ENCODE assay signal across 2 cellular contexts in the genomic region with DNA sequence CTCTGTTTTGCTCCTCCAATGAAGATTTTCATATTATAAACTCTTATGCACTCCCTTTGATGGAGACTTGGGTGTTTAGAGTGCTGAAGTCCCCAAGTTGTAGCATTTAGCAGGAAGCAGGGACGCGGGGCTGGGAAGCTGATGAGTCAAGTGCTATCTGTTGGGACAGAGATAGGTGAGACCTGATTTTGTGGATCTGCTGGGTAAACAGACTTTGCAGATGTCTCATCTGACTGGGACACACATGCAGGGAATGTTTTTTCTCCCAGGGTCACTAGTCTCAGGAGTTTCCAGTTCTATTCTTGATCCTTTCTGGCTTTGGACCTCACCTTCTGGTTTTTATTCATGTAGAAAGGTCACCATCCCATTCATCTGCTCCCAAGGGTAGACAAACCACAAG.
TF ChIP-seq lines count a peak whose summit lies in the region.

No MANE protein-coding gene starts in this region.

TF ChIP-seq in SK-N-SH, 30 proteins besides CTCF, POLR2A, EP300 and RAD21 (continued from another document):
- TF ChIP-seq, protein P1, sequence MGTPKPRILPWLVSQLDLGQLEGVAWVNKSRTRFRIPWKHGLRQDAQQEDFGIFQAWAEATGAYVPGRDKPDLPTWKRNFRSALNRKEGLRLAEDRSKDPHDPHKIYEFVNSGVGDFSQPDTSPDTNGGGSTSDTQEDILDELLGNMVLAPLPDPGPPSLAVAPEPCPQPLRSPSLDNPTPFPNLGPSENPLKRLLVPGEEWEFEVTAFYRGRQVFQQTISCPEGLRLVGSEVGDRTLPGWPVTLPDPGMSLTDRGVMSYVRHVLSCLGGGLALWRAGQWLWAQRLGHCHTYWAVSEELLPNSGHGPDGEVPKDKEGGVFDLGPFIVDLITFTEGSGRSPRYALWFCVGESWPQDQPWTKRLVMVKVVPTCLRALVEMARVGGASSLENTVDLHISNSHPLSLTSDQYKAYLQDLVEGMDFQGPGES (IDR thresholded peaks at IDR 0.05; ENCODE audit: low read depth, low read length) = no peak
- TF ChIP-seq GABPA (IDR thresholded peaks at IDR 0.05; ENCODE audit: low read depth) (no peak), NFIC (IDR thresholded peaks at IDR 0.05; ENCODE audit: borderline replicate concordance) (no peak), EZH2phosphoT487 (IDR thresholded peaks at IDR 0.05; ENCODE audit: borderline replicate concordance, low read depth) (no peak), RCOR1 (IDR thresholded peaks at IDR 0.05; ENCODE audit: low read length) (no peak), GATA2 (CRISPR knock-in tag; IDR thresholded peaks at IDR 0.05) (no peak), ELF1 (IDR thresholded peaks at IDR 0.05) (no peak), MXI1 (IDR thresholded peaks at IDR 0.05; ENCODE audit: low read depth, low read length) (no peak), RFX5 (IDR thresholded peaks at IDR 0.05; ENCODE audit: low read length) (no peak)
- TF ChIP-seq, protein P2, sequence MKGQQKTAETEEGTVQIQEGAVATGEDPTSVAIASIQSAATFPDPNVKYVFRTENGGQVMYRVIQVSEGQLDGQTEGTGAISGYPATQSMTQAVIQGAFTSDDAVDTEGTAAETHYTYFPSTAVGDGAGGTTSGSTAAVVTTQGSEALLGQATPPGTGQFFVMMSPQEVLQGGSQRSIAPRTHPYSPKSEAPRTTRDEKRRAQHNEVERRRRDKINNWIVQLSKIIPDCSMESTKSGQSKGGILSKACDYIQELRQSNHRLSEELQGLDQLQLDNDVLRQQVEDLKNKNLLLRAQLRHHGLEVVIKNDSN (IDR thresholded peaks at IDR 0.05; ENCODE audit: borderline replicate concordance, low read depth) = no peak
- TF ChIP-seq, protein P3, sequence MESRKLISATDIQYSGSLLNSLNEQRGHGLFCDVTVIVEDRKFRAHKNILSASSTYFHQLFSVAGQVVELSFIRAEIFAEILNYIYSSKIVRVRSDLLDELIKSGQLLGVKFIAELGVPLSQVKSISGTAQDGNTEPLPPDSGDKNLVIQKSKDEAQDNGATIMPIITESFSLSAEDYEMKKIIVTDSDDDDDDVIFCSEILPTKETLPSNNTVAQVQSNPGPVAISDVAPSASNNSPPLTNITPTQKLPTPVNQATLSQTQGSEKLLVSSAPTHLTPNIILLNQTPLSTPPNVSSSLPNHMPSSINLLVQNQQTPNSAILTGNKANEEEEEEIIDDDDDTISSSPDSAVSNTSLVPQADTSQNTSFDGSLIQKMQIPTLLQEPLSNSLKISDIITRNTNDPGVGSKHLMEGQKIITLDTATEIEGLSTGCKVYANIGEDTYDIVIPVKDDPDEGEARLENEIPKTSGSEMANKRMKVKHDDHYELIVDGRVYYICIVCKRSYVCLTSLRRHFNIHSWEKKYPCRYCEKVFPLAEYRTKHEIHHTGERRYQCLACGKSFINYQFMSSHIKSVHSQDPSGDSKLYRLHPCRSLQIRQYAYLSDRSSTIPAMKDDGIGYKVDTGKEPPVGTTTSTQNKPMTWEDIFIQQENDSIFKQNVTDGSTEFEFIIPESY (IDR thresholded peaks at IDR 0.05; ENCODE audit: borderline replicate concordance, low read depth) = no peak

TF ChIP-seq in SK-N-SH treated with all-trans-retinoic acid at 6 μM for 48 hours, 23 proteins besides CTCF, POLR2A, EP300 and RAD21 (continued from another document):
- TF ChIP-seq, protein P4, sequence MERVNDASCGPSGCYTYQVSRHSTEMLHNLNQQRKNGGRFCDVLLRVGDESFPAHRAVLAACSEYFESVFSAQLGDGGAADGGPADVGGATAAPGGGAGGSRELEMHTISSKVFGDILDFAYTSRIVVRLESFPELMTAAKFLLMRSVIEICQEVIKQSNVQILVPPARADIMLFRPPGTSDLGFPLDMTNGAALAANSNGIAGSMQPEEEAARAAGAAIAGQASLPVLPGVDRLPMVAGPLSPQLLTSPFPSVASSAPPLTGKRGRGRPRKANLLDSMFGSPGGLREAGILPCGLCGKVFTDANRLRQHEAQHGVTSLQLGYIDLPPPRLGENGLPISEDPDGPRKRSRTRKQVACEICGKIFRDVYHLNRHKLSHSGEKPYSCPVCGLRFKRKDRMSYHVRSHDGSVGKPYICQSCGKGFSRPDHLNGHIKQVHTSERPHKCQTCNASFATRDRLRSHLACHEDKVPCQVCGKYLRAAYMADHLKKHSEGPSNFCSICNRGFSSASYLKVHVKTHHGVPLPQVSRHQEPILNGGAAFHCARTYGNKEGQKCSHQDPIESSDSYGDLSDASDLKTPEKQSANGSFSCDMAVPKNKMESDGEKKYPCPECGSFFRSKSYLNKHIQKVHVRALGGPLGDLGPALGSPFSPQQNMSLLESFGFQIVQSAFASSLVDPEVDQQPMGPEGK (CRISPR knock-in tag; IDR thresholded peaks at IDR 0.05; ENCODE audit: borderline replicate concordance) = no peak
- TF ChIP-seq ZNF70 (CRISPR knock-in tag; IDR thresholded peaks at IDR 0.05) (no peak), OSR1 (CRISPR knock-in tag; IDR thresholded peaks at IDR 0.05) (no peak), GLIS3 (CRISPR knock-in tag; IDR thresholded peaks at IDR 0.05) (no peak), ZFP30 (CRISPR knock-in tag; IDR thresholded peaks at IDR 0.05) (no peak), ZNF565 (CRISPR knock-in tag; conservative IDR thresholded peaks at IDR 0.05; ENCODE audit: low read depth) (no peak), ARNTL (CRISPR knock-in tag; IDR thresholded peaks at IDR 0.05; ENCODE audit: borderline replicate concordance, low read depth) (no peak), ZNF8 (CRISPR knock-in tag; IDR thresholded peaks at IDR 0.05) (no peak), TOX (CRISPR knock-in tag; IDR thresholded peaks at IDR 0.05; ENCODE audit: borderline replicate concordance) (no peak), BACH2 (CRISPR knock-in tag; IDR thresholded peaks at IDR 0.05; ENCODE audit: borderline replicate concordance) (no peak), ISL1 (CRISPR knock-in tag; IDR thresholded peaks at IDR 0.05) (no peak), CSDC2 (CRISPR knock-in tag; IDR thresholded peaks at IDR 0.05) (no peak)
- TF ChIP-seq, protein P5, sequence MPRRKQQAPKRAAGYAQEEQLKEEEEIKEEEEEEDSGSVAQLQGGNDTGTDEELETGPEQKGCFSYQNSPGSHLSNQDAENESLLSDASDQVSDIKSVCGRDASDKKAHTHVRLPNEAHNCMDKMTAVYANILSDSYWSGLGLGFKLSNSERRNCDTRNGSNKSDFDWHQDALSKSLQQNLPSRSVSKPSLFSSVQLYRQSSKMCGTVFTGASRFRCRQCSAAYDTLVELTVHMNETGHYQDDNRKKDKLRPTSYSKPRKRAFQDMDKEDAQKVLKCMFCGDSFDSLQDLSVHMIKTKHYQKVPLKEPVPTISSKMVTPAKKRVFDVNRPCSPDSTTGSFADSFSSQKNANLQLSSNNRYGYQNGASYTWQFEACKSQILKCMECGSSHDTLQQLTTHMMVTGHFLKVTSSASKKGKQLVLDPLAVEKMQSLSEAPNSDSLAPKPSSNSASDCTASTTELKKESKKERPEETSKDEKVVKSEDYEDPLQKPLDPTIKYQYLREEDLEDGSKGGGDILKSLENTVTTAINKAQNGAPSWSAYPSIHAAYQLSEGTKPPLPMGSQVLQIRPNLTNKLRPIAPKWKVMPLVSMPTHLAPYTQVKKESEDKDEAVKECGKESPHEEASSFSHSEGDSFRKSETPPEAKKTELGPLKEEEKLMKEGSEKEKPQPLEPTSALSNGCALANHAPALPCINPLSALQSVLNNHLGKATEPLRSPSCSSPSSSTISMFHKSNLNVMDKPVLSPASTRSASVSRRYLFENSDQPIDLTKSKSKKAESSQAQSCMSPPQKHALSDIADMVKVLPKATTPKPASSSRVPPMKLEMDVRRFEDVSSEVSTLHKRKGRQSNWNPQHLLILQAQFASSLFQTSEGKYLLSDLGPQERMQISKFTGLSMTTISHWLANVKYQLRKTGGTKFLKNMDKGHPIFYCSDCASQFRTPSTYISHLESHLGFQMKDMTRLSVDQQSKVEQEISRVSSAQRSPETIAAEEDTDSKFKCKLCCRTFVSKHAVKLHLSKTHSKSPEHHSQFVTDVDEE (CRISPR knock-in tag; IDR thresholded peaks at IDR 0.05) = no peak
